In genomic region chr3:76500746-76501275, GRCh38 we compare ENCODE assay signal across 31 cellular contexts.
DNase-seq lines count a peak whose midpoint lies in the region; TF ChIP-seq lines count a peak whose summit lies in the region.
"Had no signal": no experiment of that assay in that cellular context is flagged by ENCODE, and none has a peak within 500 bp of the region (broad histone marks: within the 10 kb centered on the region; RNA-seq: fewer than 3 reads in every experiment).

No MANE protein-coding gene starts in this region.

- TF ChIP-seq CTCF in fibroblast of pulmonary artery (IDR thresholded peaks at IDR 0.05; ENCODE audit: low read length, missing control alignments), result no peak
- no peak for TF ChIP-seq CTCF in retinal pigment epithelial cell (conservative IDR thresholded peaks at IDR 0.05; ENCODE audit: low read depth, low read length)
- TF ChIP-seq CTCF in esophagus muscularis mucosa (IDR thresholded peaks at IDR 0.05), result no peak
- no peak for TF ChIP-seq CTCF in transverse colon (IDR thresholded peaks at IDR 0.05)

- H3K36me3 ChIP-seq in adipocyte (ENCODE audit: control insufficient read depth, insufficient read depth, low read length, severe bottlenecking) (no peaks in the 10 kb centered on the region), esophagus muscularis mucosa (no peaks in the 10 kb centered on the region), transverse colon (no peaks in the 10 kb centered on the region)
- H3K36me3 ChIP-seq: colonic mucosa, esophagus squamous epithelium, HAP-1, lower lobe of right lung had no signal

- no peak overlapping the region for H3K27ac ChIP-seq in esophagus muscularis mucosa (replicated peaks in 1 of 4)
- no peak overlapping the region for H3K27ac ChIP-seq in transverse colon
- H3K27ac ChIP-seq: BLaER1 treated with 17β-estradiol and CSF1 and Interleukin-3, amounts not matched to agents 10 nM and 100 nM; body of pancreas; colonic mucosa; esophagus squamous epithelium; lower lobe of right lung had no signal

- H3K4me1 ChIP-seq in adipocyte (ENCODE audit: control insufficient read depth, insufficient read depth, low read length) (peaks cover 5% of the 10 kb centered on the region), esophagus muscularis mucosa (no peaks in the 10 kb centered on the region), transverse colon (no peaks in the 10 kb centered on the region)
- H3K4me1 ChIP-seq: body of pancreas, colonic mucosa, esophagus squamous epithelium, lower lobe of right lung had no signal

- no peak for TF ChIP-seq POLR2A in esophagus muscularis mucosa (IDR thresholded peaks at IDR 0.05; ENCODE audit: low read depth)
- TF ChIP-seq POLR2A in transverse colon (IDR thresholded peaks at IDR 0.05), result no peak

- H3K4me3 ChIP-seq in adipocyte (ENCODE audit: low read length), result no peak overlapping the region
- H3K4me3 ChIP-seq in fibroblast of pulmonary artery (replicated peaks; ENCODE audit: low read depth, low read length), result no peak overlapping the region
- no peak overlapping the region for H3K4me3 ChIP-seq in retinal pigment epithelial cell (ENCODE audit: low read length)
- H3K4me3 ChIP-seq in esophagus muscularis mucosa, result no peak overlapping the region
- no peak overlapping the region for H3K4me3 ChIP-seq in transverse colon
- H3K4me3 ChIP-seq: BLaER1 treated with 17β-estradiol and CSF1 and Interleukin-3, amounts not matched to agents 10 nM and 100 nM; body of pancreas; colonic mucosa; esophagus squamous epithelium; HAP-1; lower lobe of right lung; smooth muscle cell had no signal

- H3K9ac ChIP-seq in adipocyte (ENCODE audit: low read length), result no peak overlapping the region
- H3K9ac ChIP-seq: BLaER1 treated with 17β-estradiol and CSF1 and Interleukin-3, amounts not matched to agents 10 nM and 100 nM had no signal

- H3K27me3 ChIP-seq in adipocyte (replicated peaks; ENCODE audit: control insufficient read depth, insufficient read depth, low read length), result no peaks in the 10 kb centered on the region
- no peaks in the 10 kb centered on the region for H3K27me3 ChIP-seq in esophagus muscularis mucosa
- no peaks in the 10 kb centered on the region for H3K27me3 ChIP-seq in transverse colon
- H3K27me3 ChIP-seq: BLaER1 treated with 17β-estradiol and CSF1 and Interleukin-3, amounts not matched to agents 10 nM and 100 nM; body of pancreas; colonic mucosa; esophagus squamous epithelium had no signal

- DNase-seq in HS-27A (ENCODE audit: low read depth) (peak; percentile 79), adipocyte (ENCODE audit: low read depth) (peak; percentile 68), fibroblast of pulmonary artery (ENCODE audit: low read depth) (peak; percentile 8), retinal pigment epithelial cell (ENCODE audit: low read depth) (peak; percentile 1), esophagus muscularis mucosa (ENCODE audit: extremely low spot score) (no peak), transverse colon (no peak), iPS-NIHi7 (ENCODE audit: extremely low spot score) (no peak), NCI-H446 (lab: John Stamatoyannopoulos, UW) (no peak)
- DNase-seq: ACHN; activated CD4-positive, alpha-beta T cell treated with anti-CD3 and anti-CD28 coated beads, Interleukin-2, amount 10 ng/mL, durations not matched to agents 7 days and 5 days; activated gamma-delta T cell; activated T-cell treated with anti-CD3 and anti-CD28 coated beads, Interleukin-2, amount 50 U/mL, for 24 hours; body of pancreas; colonic mucosa; esophagus squamous epithelium; GDM1; lower lobe of right lung; naive thymus-derived CD8-positive, alpha-beta T cell; NCI-H1048; NCI-H1694 treated with DMSO at 0.1 percent for 48 hours; NCI-H2171; NCI-H524 treated with DMSO at 0.1 percent for 48 hours; occipital lobe; retina; SIG-M5; stimulated activated CD4-positive, alpha-beta T cell treated with anti-CD3 and anti-CD28 coated beads, Interleukin-1b, Interleukin-23, amount 100 ng/mL, for 48 hours; stimulated activated CD8-positive, alpha-beta memory T cell treated with anti-CD3 and anti-CD28 coated beads, Interleukin-4, amount 100 ng/mL, for 48 hours; trophoblast cell had no signal

- 93% methylated on average over 2 of the region's 2 CpGs for WGBS in esophagus muscularis mucosa
- WGBS in transverse colon (ENCODE audit: low coverage in 1 of 2), 2 donors, result 99 to 100% methylated on average over 2 of the region's 2 CpGs

- in situ Hi-C loops in transverse colon (cut with MboI; ENCODE audit: low pct_ligation_motif_present in 1 of 4, low pct_unique_long_range_greater_than_20kb in 1 of 4, low sequenced_read_pairs in 3 of 4), result no loop called here

- TF ChIP-seq EP300 in esophagus muscularis mucosa (IDR thresholded peaks at IDR 0.05) (no peak), transverse colon (IDR thresholded peaks at IDR 0.05; ENCODE audit: low read depth) (no peak)

- intact Hi-C loops in esophagus muscularis mucosa (cut with DNase I) (no loop called here), transverse colon (cut with DNase I; ENCODE audit: low total_unique reads) (no loop called here)

- H3K9me3 ChIP-seq in adipocyte (ENCODE audit: control insufficient read depth, low read length), result no peaks in the 10 kb centered on the region
- H3K9me3 ChIP-seq in esophagus muscularis mucosa, result no peaks in the 10 kb centered on the region
- no peaks in the 10 kb centered on the region for H3K9me3 ChIP-seq in transverse colon
- H3K9me3 ChIP-seq: body of pancreas, colonic mucosa, esophagus squamous epithelium, HAP-1, lower lobe of right lung had no signal

Comparison
In these comparisons a context has a peak if more than half of its experiments do, and no peak if none do; other contexts are left out.
1. DNase-seq: peak in HS-27A (single experiment), adipocyte (single experiment), fibroblast of pulmonary artery (single experiment) and retinal pigment epithelial cell (single experiment); none in esophagus muscularis mucosa (single experiment), transverse colon (single experiment), iPS-NIHi7 (single experiment) and NCI-H446 (0 of 2).